ENCODE assay signal across 9 cellular contexts in the genomic region with DNA sequence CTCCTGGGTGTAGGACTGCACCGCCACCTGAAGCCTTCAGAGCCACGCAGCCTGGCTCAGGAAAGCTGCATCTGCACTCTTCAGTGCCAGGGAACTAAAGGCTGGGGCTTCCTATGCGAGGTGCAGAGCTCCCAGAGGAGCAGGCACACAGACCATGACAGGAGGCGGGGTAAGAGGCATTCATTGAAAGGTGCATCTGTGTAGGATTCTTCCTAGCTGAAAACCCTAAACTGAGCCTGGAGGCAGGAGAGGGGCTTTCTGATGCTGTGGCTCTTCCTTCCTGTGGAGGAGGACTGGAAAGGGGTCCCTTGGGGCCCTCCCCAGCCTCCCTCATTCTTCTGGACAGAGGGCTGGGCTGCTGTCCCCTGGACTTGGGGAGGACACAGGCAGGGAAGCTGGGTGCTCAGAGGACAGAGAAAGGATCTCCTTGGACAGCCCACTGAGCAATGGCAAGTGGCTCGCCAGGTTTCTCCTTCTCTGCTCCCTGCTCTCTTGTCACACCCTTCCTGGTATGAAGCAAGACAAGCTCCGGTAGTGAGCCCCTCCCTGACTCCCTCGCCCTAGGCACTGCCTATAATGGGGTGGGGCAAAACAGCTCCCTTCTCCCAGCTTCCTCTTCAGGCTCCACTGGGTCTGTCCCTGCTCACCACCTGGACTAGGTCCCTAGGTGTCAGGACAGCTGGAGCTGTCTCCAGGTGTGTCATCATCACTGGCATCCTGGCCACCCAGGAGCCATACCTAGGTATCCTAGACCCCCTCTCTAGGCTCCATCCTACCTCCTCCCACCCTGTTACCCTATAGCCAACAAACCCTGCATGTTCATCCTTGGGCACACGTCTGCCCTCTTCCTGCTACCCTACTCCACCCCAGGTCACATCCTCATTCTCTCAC.
DNase-seq lines count a peak whose midpoint lies in the region; ATAC-seq lines count a peak whose summit lies in the region.
"Had no signal": no experiment of that assay in that cellular context is flagged by ENCODE, and none has a peak within 500 bp of the region (broad histone marks: within the 10 kb centered on the region; RNA-seq: fewer than 3 reads in every experiment).

No MANE protein-coding gene starts in this region.

- H3K27ac ChIP-seq in duodenal mucosa (ENCODE audit: low read depth, low read length) (peak overlapping the region; percentile 76), rectal smooth muscle tissue (ENCODE audit: low read depth, low read length) (no peak overlapping the region)

- H3K9ac ChIP-seq in duodenal mucosa (ENCODE audit: low read depth in 1 of 2, low read length in 2 of 2) (peak overlapping the region in 1 of 2 donors; percentile 80), rectal smooth muscle tissue (ENCODE audit: low read length) (peak overlapping the region; percentile 42)

- no peak for ATAC-seq in HG02759 (IDR thresholded peaks at IDR 0.05; ENCODE audit: unreplicated experiment)
- no peak for ATAC-seq in GM18511 (IDR thresholded peaks at IDR 0.05; ENCODE audit: unreplicated experiment)

- H3K36me3 ChIP-seq in duodenal mucosa (ENCODE audit: control insufficient read depth in 1 of 2, insufficient read depth in 2 of 2, low read length in 2 of 2), result no peaks in the 10 kb centered on the region
- H3K36me3 ChIP-seq in rectal smooth muscle tissue (ENCODE audit: control insufficient read depth, insufficient read depth, low read length), result no peaks in the 10 kb centered on the region

- H3K9me3 ChIP-seq in duodenal mucosa (ENCODE audit: control insufficient read depth in 1 of 2, low read length in 2 of 2), result no peaks in the 10 kb centered on the region

- H3K4me1 ChIP-seq in duodenal mucosa (ENCODE audit: control insufficient read depth in 1 of 2, insufficient read depth in 2 of 2, low read length in 2 of 2) (peaks cover 27 to 33% of the 10 kb centered on the region in 2 donors), rectal smooth muscle tissue (ENCODE audit: control insufficient read depth, insufficient read depth, low read length) (no peaks in the 10 kb centered on the region)

- no peaks in the 10 kb centered on the region for H3K27me3 ChIP-seq in duodenal mucosa (ENCODE audit: control insufficient read depth in 1 of 2, insufficient read depth in 2 of 2, low read length in 2 of 2)
- H3K27me3 ChIP-seq in rectal smooth muscle tissue (ENCODE audit: control insufficient read depth, insufficient read depth, low read length), result no peaks in the 10 kb centered on the region

- peak; percentile 42 for DNase-seq in NCI-H2107 treated with DMSO at 0.1 percent for 48 hours (lab: John Stamatoyannopoulos, UW; ENCODE audit: unreplicated experiment)
- DNase-seq in NCI-H2107 (lab: John Stamatoyannopoulos, UW), result no peak
- DNase-seq in NCI-H345 treated with DMSO at 0.1 percent for 48 hours (lab: John Stamatoyannopoulos, UW; ENCODE audit: unreplicated experiment), result peak; percentile 33
- DNase-seq in stimulated activated CD4-positive, alpha-beta T cell treated with anti-CD3 and anti-CD28 coated beads, Interleukin-12 subunit alpha, Interleukin-12 subunit beta, amount 100 ng/mL, for 4 hours, result no peak
- DNase-seq: activated T-cell treated with anti-CD3 and anti-CD28 coated beads, Interleukin-2, amount 50 U/mL, for 48 hours had no signal

- no peak overlapping the region for H3K4me3 ChIP-seq in duodenal mucosa (ENCODE audit: low read depth in 1 of 2, low read length in 2 of 2)
- no peak overlapping the region for H3K4me3 ChIP-seq in rectal smooth muscle tissue (ENCODE audit: low read length)

Comparison
In these comparisons a context has a peak if more than half of its experiments do, and no peak if none do; other contexts are left out.
1. DNase-seq: peak in NCI-H2107 treated with DMSO at 0.1 percent for 48 hours (single experiment) and NCI-H345 treated with DMSO at 0.1 percent for 48 hours (single experiment); none in NCI-H2107 (single experiment) and stimulated activated CD4-positive, alpha-beta T cell treated with anti-CD3 and anti-CD28 coated beads, Interleukin-12 subunit alpha, Interleukin-12 subunit beta, amount 100 ng/mL, for 4 hours (single experiment).